10 cellular contexts compared by ENCODE assay signal in genomic region chr14:100540141-100540925, GRCh38. TPM values are rescaled to one million over a fixed set of nuclear protein-coding genes. Genes with fewer than 3 reads are reported as not detected.
DNase-seq lines count a peak whose midpoint lies in the region; ATAC-seq and TF ChIP-seq lines count a peak whose summit lies in the region.
"Had no signal": no experiment of that assay in that cellular context is flagged by ENCODE, and none has a peak within 500 bp of the region (broad histone marks: within the 10 kb centered on the region; RNA-seq: fewer than 3 reads in every experiment).

No MANE protein-coding gene starts in this region.

- H3K27ac ChIP-seq in OCI-LY7 (ENCODE audit: low read depth, low read length, poor library complexity, severe bottlenecking): no peak overlapping the region
- H3K27ac ChIP-seq: GM23248, neutrophil had no signal

- H3K36me3 ChIP-seq in OCI-LY7 (ENCODE audit: insufficient read depth, low read length): no peaks in the 10 kb centered on the region

- H2AFZ ChIP-seq in OCI-LY7 (ENCODE audit: low read length): no peak overlapping the region
- H2AFZ ChIP-seq: GM23248 had no signal

- H3K4me2 ChIP-seq in OCI-LY7 (ENCODE audit: low read length): no peak overlapping the region

- intact Hi-C loops in OCI-LY7 (cut with micrococcal nuclease; ENCODE audit: unreplicated experiment) (no loop called here), posterior cingulate gyrus (cut with DNase I) (loop anchor here (10.0 kb wide), 1 partner anchor 84 kb away; no protein-coding TSS in a partner anchor)

- no peaks in the 10 kb centered on the region for H3K9me2 ChIP-seq in OCI-LY7 (ENCODE audit: insufficient read depth, low read length)

- no peaks in the 10 kb centered on the region for H3K9me3 ChIP-seq in OCI-LY7 (ENCODE audit: low read length)
- H3K9me3 ChIP-seq: neutrophil had no signal

- CTCF ChIA-PET in OCI-LY7 (lab: Charles Lee; ENCODE audit: unreplicated experiment): no interaction called here

- no TSS peak for BruUV-seq in OCI-LY7 (replicated peaks; lab: Mats Ljungman, UMichigan)

- POLR2A ChIA-PET in OCI-LY7 (lab: Charles Lee): no interaction called here

- no peaks in the 10 kb centered on the region; the same call in 1 of the 2 replicates for H4K20me1 ChIP-seq in OCI-LY7 (ENCODE audit: insufficient read depth, low read length)

- DNase-seq in OCI-LY7 (ENCODE audit: low spot score) (no peak), fibroblast of pulmonary artery (ENCODE audit: low read depth) (no peak), posterior cingulate gyrus (peak in 6 of 10 donors; percentile 3 to 70 (median 46)), NAMALWA (ENCODE audit: low spot score) (no peak), T-helper 1 cell (no peak)
- DNase-seq: activated CD4-positive, alpha-beta memory T cell treated with anti-CD3 and anti-CD28 coated beads, Interleukin-2, amount 10 ng/mL, durations not matched to agents 7 days and 5 days; GM23248 had no signal

- no peak for ATAC-seq in HG02759 (IDR thresholded peaks at IDR 0.05; ENCODE audit: unreplicated experiment)

- H3K4me3 ChIP-seq in OCI-LY7 (ENCODE audit: low read depth, low read length, poor library complexity, severe bottlenecking) (no peak overlapping the region), fibroblast of pulmonary artery (replicated peaks; ENCODE audit: low read depth, low read length) (no peak overlapping the region)
- H3K4me3 ChIP-seq: GM23248 had no signal

- H3K79me2 ChIP-seq in OCI-LY7 (ENCODE audit: insufficient read depth, low read depth, low read length): no peaks in the 10 kb centered on the region

- H3K4me1 ChIP-seq in OCI-LY7 (ENCODE audit: insufficient read depth, low read length, poor library complexity, severe bottlenecking): no peaks in the 10 kb centered on the region

- TF ChIP-seq CTCF in GM12872 (IDR thresholded peaks at IDR 0.05; ENCODE audit: insufficient read depth, low read depth, low read length) (0 out of 3 replicates have a peak, but pooled peaks have one; percentile 17), OCI-LY7 (conservative IDR thresholded peaks at IDR 0.05; ENCODE audit: low read length) (peak; percentile 48; the same call in 1 of the 2 replicates), fibroblast of pulmonary artery (IDR thresholded peaks at IDR 0.05; ENCODE audit: low read length, missing control alignments) (peak; percentile 27)

RNA-seq across cellular contexts. Expression of gene BEGAIN, which starts 46.9 kb away (rescaled TPM):
- 1.8 TPM in 1 of 2 replicates, not detected in the other for total RNA-seq in OCI-LY7 (2014; rRNA removed; shearing (Covaris generic))
- 0.06 and 0.76 TPM in 2 replicates for total RNA-seq in OCI-LY7 (2022)

Comparison
In these comparisons a context has a peak if more than half of its experiments do, and no peak if none do; other contexts are left out.
1. DNase-seq: peak in posterior cingulate gyrus (6 of 10); none in OCI-LY7 (single experiment), fibroblast of pulmonary artery (single experiment), NAMALWA (single experiment) and T-helper 1 cell (0 of 5).
2. Peak in every context shown above with its lines, with median percentiles within 50 percentile points of each other: CTCF ChIP-seq.